ENCODE assay signal across 15 cellular contexts in the genomic region with DNA sequence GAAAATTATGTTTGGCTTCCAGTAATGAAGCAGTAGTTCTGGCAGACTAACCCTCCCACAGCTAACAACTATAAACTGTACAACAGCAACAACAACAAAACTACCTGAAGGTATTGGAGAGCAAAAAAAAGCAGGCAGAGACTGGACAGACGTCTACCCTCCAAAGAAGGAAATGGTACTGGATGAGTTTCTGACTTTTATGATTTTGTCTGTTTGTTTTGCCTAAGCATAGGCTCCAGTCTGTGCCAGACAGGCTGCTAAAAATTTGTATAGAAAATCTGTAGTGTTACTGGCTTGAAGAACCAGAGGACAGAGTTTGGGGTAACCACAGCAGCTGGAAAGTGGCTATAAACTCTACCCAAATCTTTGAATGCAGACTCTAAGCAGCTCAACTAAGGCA.
DNase-seq lines count a peak whose midpoint lies in the region; ATAC-seq and TF ChIP-seq lines count a peak whose summit lies in the region.
"Had no signal": no experiment of that assay in that cellular context is flagged by ENCODE, and none has a peak within 500 bp of the region (broad histone marks: within the 10 kb centered on the region; RNA-seq: fewer than 3 reads in every experiment).

No MANE protein-coding gene starts in this region.

- H3K36me3 ChIP-seq in mucosa of descending colon (ENCODE audit: low read depth): no peaks in the 10 kb centered on the region
- no peaks in the 10 kb centered on the region for H3K36me3 ChIP-seq in mammary epithelial cell (ENCODE audit: insufficient read depth, low read length)
- H3K36me3 ChIP-seq: BLaER1 had no signal

- ATAC-seq in WTC11: no peak
- ATAC-seq in mucosa of descending colon: peak; percentile 71
- ATAC-seq: HepG2 had no signal

- H3K9me3 ChIP-seq in mucosa of descending colon: no peaks in the 10 kb centered on the region
- H3K9me3 ChIP-seq in mammary epithelial cell (replicated peaks; ENCODE audit: insufficient read depth, low read length): no peaks in the 10 kb centered on the region
- H3K9me3 ChIP-seq: BLaER1, Caco-2 had no signal

- no peaks in the 10 kb centered on the region for H3K9me3 Mint-ChIP-seq in WTC11
- H3K9me3 Mint-ChIP-seq: CD8-positive, alpha-beta memory T cell had no signal

- H3K4me2 ChIP-seq in mammary epithelial cell (ENCODE audit: insufficient read depth, low read depth, low read length): no peak overlapping the region
- H3K4me2 ChIP-seq: BLaER1 had no signal

- H3K27ac ChIP-seq in mammary epithelial cell (ENCODE audit: insufficient read depth, low read depth, low read length): no peak overlapping the region
- H3K27ac ChIP-seq: 22Rv1, BLaER1 had no signal

- no peaks in the 10 kb centered on the region for H3K27me3 ChIP-seq in mammary epithelial cell (ENCODE audit: insufficient read depth, low read length)
- H3K27me3 ChIP-seq: BLaER1 had no signal

- H3K4me3 Mint-ChIP-seq in WTC11: no peak overlapping the region
- H3K4me3 Mint-ChIP-seq: CD8-positive, alpha-beta memory T cell had no signal

- dilution Hi-C loops in mammary epithelial cell (cut with HindIII; ENCODE audit: low sequenced_read_pairs): loop anchor here (5.0 kb wide), 2 partner anchors 33 to 83 kb away; no protein-coding TSS in a partner anchor

- H3K4me1 Mint-ChIP-seq in WTC11: peaks cover 23% of the 10 kb centered on the region
- H3K4me1 Mint-ChIP-seq: CD8-positive, alpha-beta memory T cell had no signal

- no peak overlapping the region for H3K9ac ChIP-seq in mammary epithelial cell (ENCODE audit: insufficient read depth, low read length)
- H3K9ac ChIP-seq: BLaER1 had no signal

- H4K20me1 ChIP-seq in mammary epithelial cell (ENCODE audit: insufficient read depth, low read length): no peaks in the 10 kb centered on the region
- H4K20me1 ChIP-seq: BLaER1 had no signal

- no TSS peak for BruUV-seq in mammary epithelial cell (replicated peaks; lab: Mats Ljungman, UMichigan)

- no peak overlapping the region for H2AFZ ChIP-seq in mammary epithelial cell (ENCODE audit: low read depth, low read length)

- POLR2A ChIA-PET in WTC11 (lab: Charles Lee): interaction anchor here (0.6 kb wide), 1 partner anchor 26 kb away, joined by 6 read pairs; no protein-coding TSS in a partner anchor

- no peaks in the 10 kb centered on the region for H3K79me2 ChIP-seq in mammary epithelial cell (ENCODE audit: insufficient read depth, low read length)

- peak; percentile 16 for DNase-seq in DMS153 treated with DMSO at 0.1 percent for 48 hours (lab: John Stamatoyannopoulos, UW; ENCODE audit: unreplicated experiment)
- no peak for DNase-seq in DMS153 (lab: John Stamatoyannopoulos, UW)
- DNase-seq in NCI-H2171 treated with DMSO at 0.1 percent for 48 hours (lab: John Stamatoyannopoulos, UW): peak; percentile 75
- no peak for DNase-seq in NCI-H2171 (lab: John Stamatoyannopoulos, UW)
- DNase-seq in WTC11 (ENCODE audit: low spot score): no peak
- DNase-seq in mucosa of descending colon: no peak
- no peak for DNase-seq in mammary epithelial cell
- no peak for DNase-seq in stimulated activated naive CD4-positive, alpha-beta T cell treated with Interleukin-2 at 50 U/mL for 16 hours (lab: John Stamatoyannopoulos, UW)
- DNase-seq: Caco-2; CD8-positive, alpha-beta memory T cell; EL; HCEC 1CT had no signal

- intact Hi-C loops in mucosa of descending colon (cut with DNase I, micrococcal nuclease) (no loop called here), mammary epithelial cell (cut with micrococcal nuclease) (no loop called here)

- no peak for TF ChIP-seq CTCF in WTC11 (IDR thresholded peaks at IDR 0.05)
- no peak for TF ChIP-seq CTCF in mucosa of descending colon (IDR thresholded peaks at IDR 0.05)
- no peak for TF ChIP-seq CTCF in mammary epithelial cell (conservative IDR thresholded peaks at IDR 0.05 in 1 of 2, IDR thresholded peaks at IDR 0.05 in 1 of 2; ENCODE audit: extremely low read depth in 1 of 2, insufficient read depth in 1 of 2, low read depth in 1 of 2, low read length in 2 of 2)

- H3K36me3 Mint-ChIP-seq in WTC11: no peaks in the 10 kb centered on the region

- in situ Hi-C loops in mammary epithelial cell (cut with MboI; ENCODE audit: low sequenced_read_pairs in 2 of 2): no loop called here

- CTCF ChIA-PET in WTC11 (lab: Charles Lee): interaction anchor here (1.1 to 1.9 kb wide), 3 partner anchors 12 to 199 kb away, joined by 3 to 6 read pairs (median 5); no protein-coding TSS in a partner anchor
- CTCF ChIA-PET in mammary epithelial cell (lab: Charles Lee; ENCODE audit: low non-redundant PET): no interaction called here

- peak overlapping the region; percentile 45; the same call in 1 of the 2 replicates for H3K27ac Mint-ChIP-seq in WTC11

- H3K4me1 ChIP-seq in mucosa of descending colon (ENCODE audit: low read depth) (no peaks in the 10 kb centered on the region), mammary epithelial cell (ENCODE audit: insufficient read depth, low read length) (peaks cover 6% of the 10 kb centered on the region)
- H3K4me1 ChIP-seq: BLaER1, Caco-2 had no signal

- H3K4me3 ChIP-seq in mucosa of descending colon (no peak overlapping the region), mammary epithelial cell (replicated peaks in 1 of 3; ENCODE audit: insufficient read depth in 1 of 3, low read depth in 2 of 3, low read length in 3 of 3) (no peak overlapping the region)
- H3K4me3 ChIP-seq: BLaER1 had no signal

- 100% methylated on average over 1 of the region's 1 CpG for WGBS in mammary epithelial cell (ENCODE audit: low coverage, missing lambda C conversion rate)

- H3K27me3 Mint-ChIP-seq in WTC11 (ENCODE audit: low read depth): no peaks in the 10 kb centered on the region; the same call in 1 of the 2 replicates
- H3K27me3 Mint-ChIP-seq: CD8-positive, alpha-beta memory T cell had no signal

TF ChIP-seq in WTC11, 78 proteins besides CTCF, POLR2A, EP300 and RAD21 (continues in another document):
- TF ChIP-seq SP1 (CRISPR knock-in tag; conservative IDR thresholded peaks at IDR 0.05) (no peak), ESRRA (CRISPR knock-in tag; IDR thresholded peaks at IDR 0.05; ENCODE audit: borderline replicate concordance) (no peak), NFYB (CRISPR knock-in tag; conservative IDR thresholded peaks at IDR 0.05; ENCODE audit: low read depth) (no peak), OVOL2 (CRISPR knock-in tag; IDR thresholded peaks at IDR 0.05; ENCODE audit: borderline replicate concordance) (no peak), MYBL2 (CRISPR knock-in tag; IDR thresholded peaks at IDR 0.05) (no peak), SMAD3 (CRISPR knock-in tag; IDR thresholded peaks at IDR 0.05; ENCODE audit: borderline replicate concordance) (no peak), ZBTB21 (CRISPR knock-in tag; IDR thresholded peaks at IDR 0.05; ENCODE audit: borderline replicate concordance) (no peak)
- TF ChIP-seq, protein P1, sequence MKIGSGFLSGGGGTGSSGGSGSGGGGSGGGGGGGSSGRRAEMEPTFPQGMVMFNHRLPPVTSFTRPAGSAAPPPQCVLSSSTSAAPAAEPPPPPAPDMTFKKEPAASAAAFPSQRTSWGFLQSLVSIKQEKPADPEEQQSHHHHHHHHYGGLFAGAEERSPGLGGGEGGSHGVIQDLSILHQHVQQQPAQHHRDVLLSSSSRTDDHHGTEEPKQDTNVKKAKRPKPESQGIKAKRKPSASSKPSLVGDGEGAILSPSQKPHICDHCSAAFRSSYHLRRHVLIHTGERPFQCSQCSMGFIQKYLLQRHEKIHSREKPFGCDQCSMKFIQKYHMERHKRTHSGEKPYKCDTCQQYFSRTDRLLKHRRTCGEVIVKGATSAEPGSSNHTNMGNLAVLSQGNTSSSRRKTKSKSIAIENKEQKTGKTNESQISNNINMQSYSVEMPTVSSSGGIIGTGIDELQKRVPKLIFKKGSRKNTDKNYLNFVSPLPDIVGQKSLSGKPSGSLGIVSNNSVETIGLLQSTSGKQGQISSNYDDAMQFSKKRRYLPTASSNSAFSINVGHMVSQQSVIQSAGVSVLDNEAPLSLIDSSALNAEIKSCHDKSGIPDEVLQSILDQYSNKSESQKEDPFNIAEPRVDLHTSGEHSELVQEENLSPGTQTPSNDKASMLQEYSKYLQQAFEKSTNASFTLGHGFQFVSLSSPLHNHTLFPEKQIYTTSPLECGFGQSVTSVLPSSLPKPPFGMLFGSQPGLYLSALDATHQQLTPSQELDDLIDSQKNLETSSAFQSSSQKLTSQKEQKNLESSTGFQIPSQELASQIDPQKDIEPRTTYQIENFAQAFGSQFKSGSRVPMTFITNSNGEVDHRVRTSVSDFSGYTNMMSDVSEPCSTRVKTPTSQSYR (CRISPR knock-in tag; IDR thresholded peaks at IDR 0.05): no peak
- TF ChIP-seq, protein P2, sequence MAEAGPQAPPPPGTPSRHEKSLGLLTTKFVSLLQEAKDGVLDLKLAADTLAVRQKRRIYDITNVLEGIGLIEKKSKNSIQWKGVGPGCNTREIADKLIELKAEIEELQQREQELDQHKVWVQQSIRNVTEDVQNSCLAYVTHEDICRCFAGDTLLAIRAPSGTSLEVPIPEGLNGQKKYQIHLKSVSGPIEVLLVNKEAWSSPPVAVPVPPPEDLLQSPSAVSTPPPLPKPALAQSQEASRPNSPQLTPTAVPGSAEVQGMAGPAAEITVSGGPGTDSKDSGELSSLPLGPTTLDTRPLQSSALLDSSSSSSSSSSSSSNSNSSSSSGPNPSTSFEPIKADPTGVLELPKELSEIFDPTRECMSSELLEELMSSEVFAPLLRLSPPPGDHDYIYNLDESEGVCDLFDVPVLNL (CRISPR knock-in tag; IDR thresholded peaks at IDR 0.05; ENCODE audit: borderline replicate concordance, low read depth): no peak
- TF ChIP-seq, protein P3, sequence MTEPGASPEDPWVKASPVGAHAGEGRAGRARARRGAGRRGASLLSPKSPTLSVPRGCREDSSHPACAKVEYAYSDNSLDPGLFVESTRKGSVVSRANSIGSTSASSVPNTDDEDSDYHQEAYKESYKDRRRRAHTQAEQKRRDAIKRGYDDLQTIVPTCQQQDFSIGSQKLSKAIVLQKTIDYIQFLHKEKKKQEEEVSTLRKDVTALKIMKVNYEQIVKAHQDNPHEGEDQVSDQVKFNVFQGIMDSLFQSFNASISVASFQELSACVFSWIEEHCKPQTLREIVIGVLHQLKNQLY (CRISPR knock-in tag; IDR thresholded peaks at IDR 0.05): no peak

Comparison
In these comparisons a context has a peak if more than half of its experiments do, and no peak if none do; other contexts are left out.
1. DNase-seq: peak in DMS153 treated with DMSO at 0.1 percent for 48 hours (single experiment) and NCI-H2171 treated with DMSO at 0.1 percent for 48 hours (single experiment); none in DMS153 (single experiment), NCI-H2171 (single experiment), WTC11 (single experiment), mucosa of descending colon (0 of 3), mammary epithelial cell (single experiment) and stimulated activated naive CD4-positive, alpha-beta T cell treated with Interleukin-2 at 50 U/mL for 16 hours (single experiment).